8 cellular contexts compared by ENCODE assay signal in genomic region chr7:47573758-47574472, GRCh38. TPM values are rescaled to one million over a fixed set of nuclear protein-coding genes. Genes with fewer than 3 reads are reported as not detected.
DNase-seq lines count a peak whose midpoint lies in the region; ATAC-seq and TF ChIP-seq lines count a peak whose summit lies in the region.

No MANE protein-coding gene starts in this region.

- H3K4me1 ChIP-seq in heart left ventricle: peaks cover 0 to 97% (median 61%) of the 10 kb centered on the region in 12 donors
- peaks cover 3 to 82% (median 41%) of the 10 kb centered on the region in 4 donors for H3K4me1 ChIP-seq in right lobe of liver
- H3K4me1 ChIP-seq in vagina: peaks cover 86% of the 10 kb centered on the region

- H3K27me3 Mint-ChIP-seq in activated naive CD4-positive, alpha-beta T cell treated with anti-CD3 and anti-CD28 coated beads for 36 hours (ENCODE audit: low read depth): peaks cover 7% of the 10 kb centered on the region

- intact Hi-C loops in heart left ventricle (cut with DNase I): loop anchor here in 5 of 10 donors (5.0 to 10.0 kb wide), 6 partner anchors 89 to 289 kb away; no protein-coding TSS in a partner anchor
- intact Hi-C loops in left ventricle myocardium superior (cut with micrococcal nuclease): no loop called here
- intact Hi-C loops in right lobe of liver (cut with DNase I): loop anchor here in 1 of 2 donors (10.0 kb wide), 1 partner anchor 99 kb away; no protein-coding TSS in a partner anchor
- intact Hi-C loops in vagina (cut with DNase I): loop anchor here (1.0 kb wide), 1 partner anchor 212 kb away; no protein-coding TSS in a partner anchor
- intact Hi-C loops in activated naive CD4-positive, alpha-beta T cell treated with anti-CD3 and anti-CD28 coated beads for 36 hours (cut with micrococcal nuclease): no loop called here

- H3K27me3 ChIP-seq in heart left ventricle (no peaks in the 10 kb centered on the region), right lobe of liver (no peaks in the 10 kb centered on the region), vagina (no peaks in the 10 kb centered on the region)

- H3K4me3 ChIP-seq in heart left ventricle (no peak overlapping the region), astrocyte of the spinal cord (ENCODE audit: low read depth, low read length) (no peak overlapping the region), right lobe of liver (no peak overlapping the region), vagina (no peak overlapping the region)

- no peak for TF ChIP-seq CTCF in heart left ventricle (IDR thresholded peaks at IDR 0.05)
- TF ChIP-seq CTCF in astrocyte of the spinal cord (IDR thresholded peaks at IDR 0.05; ENCODE audit: low read depth, low read length): no peak
- TF ChIP-seq CTCF in right lobe of liver (IDR thresholded peaks at IDR 0.05): no peak
- no peak for TF ChIP-seq CTCF in vagina (IDR thresholded peaks at IDR 0.05)

- H3K9me3 ChIP-seq in heart left ventricle: no peaks in the 10 kb centered on the region
- H3K9me3 ChIP-seq in right lobe of liver: no peaks in the 10 kb centered on the region
- H3K9me3 ChIP-seq in vagina: no peaks in the 10 kb centered on the region

- H3K27ac Mint-ChIP-seq in activated naive CD4-positive, alpha-beta T cell treated with anti-CD3 and anti-CD28 coated beads for 36 hours: no peak overlapping the region

- CTCF ChIA-PET in activated naive CD4-positive, alpha-beta T cell treated with anti-CD3 and anti-CD28 coated beads for 36 hours (lab: Charles Lee): no interaction called here

- TF ChIP-seq POLR2A in heart left ventricle (IDR thresholded peaks at IDR 0.05): no peak
- TF ChIP-seq POLR2A in right lobe of liver (IDR thresholded peaks at IDR 0.05): no peak
- no peak for TF ChIP-seq POLR2A in vagina (IDR thresholded peaks at IDR 0.05)

- WGBS in heart left ventricle, 4 donors: 57 to 76% (median 71%) methylated on average over 11 of the region's 11 CpGs
- WGBS in right lobe of liver (ENCODE audit: insufficient coverage, low coverage, low lambda C conversion rate, missing lambda C conversion rate): 11% methylated on average over 11 of the region's 11 CpGs

- H3K27ac ChIP-seq in heart left ventricle (peak overlapping the region in 9 of 12 donors; percentile 4 to 93 (median 26)), right lobe of liver (peak overlapping the region; percentile 60 to 81 (median 71)), vagina (peak overlapping the region; percentile 77)

- DNase-seq in heart left ventricle (no peak), left ventricle myocardium superior (no peak), astrocyte of the spinal cord (ENCODE audit: low read depth, low spot score) (peak; percentile 59), right lobe of liver (peak; percentile 41 to 82 (median 80)), vagina (ENCODE audit: extremely low spot score in 2 of 2) (no peak), DMS 273 (lab: John Stamatoyannopoulos, UW; ENCODE audit: unreplicated experiment) (no peak)
- no peak for DNase-seq in activated naive CD4-positive, alpha-beta T cell treated with anti-CD3 and anti-CD28 coated beads for 36 hours

- no peaks in the 10 kb centered on the region for H3K36me3 Mint-ChIP-seq in activated naive CD4-positive, alpha-beta T cell treated with anti-CD3 and anti-CD28 coated beads for 36 hours (ENCODE audit: low read depth)

- ATAC-seq in heart left ventricle (no peak), left ventricle myocardium superior (no peak), right lobe of liver (peak; percentile 24 to 62 (median 58)), HG02852 (IDR thresholded peaks at IDR 0.05; ENCODE audit: unreplicated experiment) (no peak)

- in situ Hi-C loops in astrocyte of the spinal cord (cut with HindIII; ENCODE audit: low sequenced_read_pairs): no loop called here

- no peak overlapping the region for H3K4me3 Mint-ChIP-seq in activated naive CD4-positive, alpha-beta T cell treated with anti-CD3 and anti-CD28 coated beads for 36 hours

- H3K36me3 ChIP-seq in heart left ventricle: no peaks in the 10 kb centered on the region
- no peaks in the 10 kb centered on the region for H3K36me3 ChIP-seq in right lobe of liver
- H3K36me3 ChIP-seq in vagina: no peaks in the 10 kb centered on the region

- H3K9me3 Mint-ChIP-seq in activated naive CD4-positive, alpha-beta T cell treated with anti-CD3 and anti-CD28 coated beads for 36 hours: no peaks in the 10 kb centered on the region

- H3K4me1 Mint-ChIP-seq in activated naive CD4-positive, alpha-beta T cell treated with anti-CD3 and anti-CD28 coated beads for 36 hours (ENCODE audit: low read depth): peaks cover 3% of the 10 kb centered on the region

RNA-seq across cellular contexts. Expression of gene TNS3, which starts 8.0 kb away (rescaled TPM):
- total RNA-seq in heart left ventricle (100 to 1,000 TPM in 1 of 9 donors, 10 to 100 TPM in 8; 29.6 to 116 (median 37.2) TPM), left ventricle myocardium superior (42.4 TPM), right lobe of liver (10 to 100 TPM; 51.2 to 95.0 (median 58.4) TPM), vagina (36.8 TPM)
- polyA plus RNA-seq in heart left ventricle: 10 to 100 TPM; 10.1 to 12.9 TPM
- under 1 TPM; 0.12 to 0.19 TPM for total RNA-seq in activated naive CD4-positive, alpha-beta T cell treated with anti-CD3 and anti-CD28 coated beads for 36 hours

Comparison
In these comparisons a context has a peak if more than half of its experiments do, and no peak if none do; other contexts are left out.
1. ATAC-seq: peak in right lobe of liver (4 of 4); none in heart left ventricle (0 of 4), left ventricle myocardium superior (single experiment) and HG02852 (single experiment).
2. DNase-seq: peak in astrocyte of the spinal cord (single experiment) and right lobe of liver (3 of 3); none in heart left ventricle (0 of 5), left ventricle myocardium superior (single experiment), vagina (0 of 2), activated naive CD4-positive, alpha-beta T cell treated with anti-CD3 and anti-CD28 coated beads for 36 hours (single experiment) and DMS 273 (single experiment).
3. H3K27ac ChIP-seq: peak in every context shown above with its lines; median percentile 77 in vagina; 71 in right lobe of liver; 26 in heart left ventricle.
4. RNA of gene TNS3, which starts 8.0 kb away (total RNA-seq): 51.2 to 95.0 TPM in right lobe of liver, 42.4 TPM in left ventricle myocardium superior (single experiment), 29.6 to 116 TPM in heart left ventricle and 36.8 TPM in vagina (single experiment); 0.12 to 0.19 TPM in activated naive CD4-positive, alpha-beta T cell treated with anti-CD3 and anti-CD28 coated beads for 36 hours; every median in the first group is over 10 times any median in the second.